ENCODE assay signal across 21 cellular contexts in genomic region chr7:1172666-1173523, GRCh38. TPM values are rescaled to one million over a fixed set of nuclear protein-coding genes. Genes with fewer than 3 reads are reported as not detected.
"Had no signal": no experiment of that assay in that cellular context is flagged by ENCODE, and none has a peak within 500 bp of the region (broad histone marks: within the 10 kb centered on the region; RNA-seq: fewer than 3 reads in every experiment).

No MANE protein-coding gene starts in this region.

- H3K36me3 ChIP-seq: MG63, SJSA1 had no signal

- DNase-seq: Karpas-422, KG1, MG63, NCI-H1092 treated with DMSO at 0.1 percent for 48 hours, NCI-H1436, NCI-H187, NCI-H2029, NCI-H2081 treated with DMSO at 0.1 percent for 48 hours, NCI-H2171, NCI-H226, NCI-H446, NCI-H510A, NCI-H524 treated with DMSO at 0.1 percent for 48 hours, NCI-H69, NCI-H774, Right ventricle myocardium superior, SIG-M5 had no signal

- H3K27me3 ChIP-seq: MG63 had no signal

- H3K4me3 ChIP-seq: MG63, SJSA1, SK-N-MC had no signal

- H3K27ac ChIP-seq: SJSA1, SK-N-MC had no signal

RNA-seq across cellular contexts. Expression of gene UNCX, which starts 59.8 kb away (rescaled TPM):
- total RNA-seq: HT-29; Right ventricle myocardium superior; SJSA1; T-helper 1 cell treated with Interleukin-12 subunit alpha and Interleukin-12 subunit beta and Interleukin-4 antibody, amounts not matched to agents 30 ng/mL and 1 ng/mL, for 36 hours had no signal
